12 cellular contexts compared by ENCODE assay signal in the genomic region with DNA sequence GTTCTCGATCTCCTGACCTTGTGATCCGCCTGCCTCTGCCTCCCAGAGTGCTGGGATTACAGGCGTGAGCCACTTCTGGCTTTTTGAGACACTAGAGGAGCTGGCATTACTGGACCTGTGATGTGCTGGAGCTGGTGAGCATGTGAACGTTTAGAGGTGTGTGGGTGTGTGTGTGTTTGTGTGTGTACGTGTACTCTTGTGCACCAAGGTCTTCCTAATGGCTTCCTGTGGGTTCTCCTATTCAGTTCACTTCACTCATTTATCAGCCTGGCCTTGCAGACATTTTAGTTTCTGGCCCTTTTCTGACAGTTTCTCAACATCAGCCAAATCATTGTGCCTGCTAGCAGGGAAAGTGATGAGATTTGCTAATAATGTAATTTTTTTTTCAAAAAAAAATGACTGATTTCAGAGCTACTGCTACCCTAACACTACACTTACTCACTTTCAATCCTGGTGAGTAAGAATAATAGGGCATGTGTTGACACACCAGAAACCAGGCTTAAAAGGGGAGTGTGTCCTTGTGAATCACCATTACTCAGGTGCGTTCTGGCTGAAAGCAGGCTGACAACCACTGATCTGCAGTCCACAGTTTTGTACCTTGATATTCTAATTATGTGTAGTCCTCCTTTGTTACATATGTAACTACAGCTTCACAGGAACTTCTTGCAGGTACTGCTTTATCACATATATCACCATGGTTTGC. TPM values are rescaled to one million over a fixed set of nuclear protein-coding genes. Genes with fewer than 3 reads are reported as not detected.
DNase-seq lines count a peak whose midpoint lies in the region; ATAC-seq and TF ChIP-seq lines count a peak whose summit lies in the region.
"Had no signal": no experiment of that assay in that cellular context is flagged by ENCODE, and none has a peak within 500 bp of the region (broad histone marks: within the 10 kb centered on the region; RNA-seq: fewer than 3 reads in every experiment).

No MANE protein-coding gene starts in this region.

- peak; percentile 68 for ATAC-seq in HG03432 (IDR thresholded peaks at IDR 0.05; ENCODE audit: unreplicated experiment)
- ATAC-seq in stimulated activated naive B cell treated with anti-CD40 and anti-IgM and Interleukin-4, amounts not matched to agents 10 μg/mL and 1 μg/mL and 100 μg/mL, for 72 hours (replicated peaks): peak; percentile 62 to 73

- no peak overlapping the region for H2BK15ac ChIP-seq in neuronal stem cell (ENCODE audit: low read length)

- H3K27me3 Mint-ChIP-seq in stimulated activated naive B cell treated with anti-CD40 and anti-IgM and Interleukin-4, amounts not matched to agents 10 μg/mL and 1 μg/mL and 100 μg/mL, for 72 hours: no peaks in the 10 kb centered on the region

- H3K4me3 ChIP-seq in astrocyte of the spinal cord (ENCODE audit: low read depth, low read length) (no peak overlapping the region), neuronal stem cell (ENCODE audit: low read length in 2 of 2) (no peak overlapping the region), ascending aorta (no peak overlapping the region)
- H3K4me3 ChIP-seq: BLaER1, thyroid gland had no signal

- no peak overlapping the region for H3K14ac ChIP-seq in neuronal stem cell (ENCODE audit: low read length)

- no peak overlapping the region for H3K27ac Mint-ChIP-seq in stimulated activated naive B cell treated with anti-CD40 and anti-IgM and Interleukin-4, amounts not matched to agents 10 μg/mL and 1 μg/mL and 100 μg/mL, for 72 hours

- no peaks in the 10 kb centered on the region for H3K79me1 ChIP-seq in neuronal stem cell (ENCODE audit: low read depth, low read length)

- H3K9ac ChIP-seq in neuronal stem cell (ENCODE audit: low read depth, low read length, poor library complexity): no peak overlapping the region
- H3K9ac ChIP-seq: BLaER1, KMS-11, parathyroid adenoma had no signal

- no peak overlapping the region for H4K91ac ChIP-seq in neuronal stem cell (ENCODE audit: low read depth, low read length, poor library complexity)

- H2AK5ac ChIP-seq in neuronal stem cell (ENCODE audit: low read depth, low read length): no peak overlapping the region

- H3K27me3 ChIP-seq in neuronal stem cell (ENCODE audit: control insufficient read depth in 3 of 3, insufficient read depth in 3 of 3, low read depth in 1 of 3, low read length in 3 of 3) (no peaks in the 10 kb centered on the region), ascending aorta (no peaks in the 10 kb centered on the region)
- H3K27me3 ChIP-seq: BLaER1, thyroid gland had no signal

- peaks cover 4 to 6% of the 10 kb centered on the region in 2 donors for H3K9me3 Mint-ChIP-seq in stimulated activated naive B cell treated with anti-CD40 and anti-IgM and Interleukin-4, amounts not matched to agents 10 μg/mL and 1 μg/mL and 100 μg/mL, for 72 hours

- H3K4me2 ChIP-seq in neuronal stem cell (ENCODE audit: insufficient read depth, low read length, poor library complexity, severe bottlenecking): no peak overlapping the region
- H3K4me2 ChIP-seq: BLaER1, KMS-11 had no signal

- intact Hi-C loops in ascending aorta (cut with DNase I): no loop called here

- no peak overlapping the region for H2BK5ac ChIP-seq in neuronal stem cell (ENCODE audit: low read length)

- TF ChIP-seq CTCF in astrocyte of the spinal cord (IDR thresholded peaks at IDR 0.05; ENCODE audit: low read depth, low read length) (no peak), ascending aorta (IDR thresholded peaks at IDR 0.05) (no peak)

- H3K4me1 ChIP-seq in neuronal stem cell (ENCODE audit: control insufficient read depth in 2 of 2, insufficient read depth in 1 of 2, low read depth in 1 of 2, low read length in 2 of 2) (no peaks in the 10 kb centered on the region), ascending aorta (no peaks in the 10 kb centered on the region)
- H3K4me1 ChIP-seq: BLaER1, thyroid gland had no signal

- peaks cover 9 to 20% of the 10 kb centered on the region in 2 donors for H3K4me1 Mint-ChIP-seq in stimulated activated naive B cell treated with anti-CD40 and anti-IgM and Interleukin-4, amounts not matched to agents 10 μg/mL and 1 μg/mL and 100 μg/mL, for 72 hours

- H2BK120ac ChIP-seq in neuronal stem cell (ENCODE audit: low read depth, low read length): no peak overlapping the region

- no peak overlapping the region for H4K8ac ChIP-seq in neuronal stem cell (ENCODE audit: low read depth, low read length)

- H3K9me3 ChIP-seq in neuronal stem cell (replicated peaks in 1 of 2; ENCODE audit: control insufficient read depth in 2 of 2, insufficient read depth in 1 of 2, low read depth in 1 of 2, low read length in 2 of 2) (peaks cover 3 to 4% of the 10 kb centered on the region in 2 donors), ascending aorta (no peaks in the 10 kb centered on the region)
- H3K9me3 ChIP-seq: thyroid gland had no signal

- in situ Hi-C loops in astrocyte of the spinal cord (cut with HindIII; ENCODE audit: low sequenced_read_pairs): no loop called here

- H3K27ac ChIP-seq in neuronal stem cell (replicated peaks; ENCODE audit: low read length) (no peak overlapping the region), ascending aorta (no peak overlapping the region)
- H3K27ac ChIP-seq: BLaER1, KMS-11, parathyroid adenoma, thyroid gland had no signal

- peak; percentile 23 for DNase-seq in activated naive CD4-positive, alpha-beta T cell treated with Interleukin-2 at 50 U/mL for 16 hours
- DNase-seq in activated naive CD4-positive, alpha-beta T cell (lab: John Stamatoyannopoulos, UW): no peak
- DNase-seq in astrocyte of the spinal cord (ENCODE audit: low read depth, low spot score) (peak; percentile 16), T1000 (lab: John Stamatoyannopoulos, UW) (no peak), neuronal stem cell (ENCODE audit: low spot score) (no peak), ascending aorta (ENCODE audit: low spot score in 2 of 2) (no peak)
- no peak for DNase-seq in stimulated activated naive B cell treated with anti-CD40 and anti-IgM and Interleukin-4, amounts not matched to agents 10 μg/mL and 1 μg/mL and 100 μg/mL, for 72 hours
- DNase-seq: thyroid gland had no signal

- WGBS in neuronal stem cell (ENCODE audit: extremely low coverage in 2 of 2, insufficient read length in 2 of 2, insufficient replicate concordance in 1 of 2), 2 donors: no CpG with 5 or more reads among the region's 6 CpGs

- peaks cover 0 to 2% of the 10 kb centered on the region in 2 donors for H3K36me3 ChIP-seq in neuronal stem cell (replicated peaks in 1 of 2; ENCODE audit: control insufficient read depth in 2 of 2, insufficient read depth in 2 of 2, low read length in 2 of 2)
- H3K36me3 ChIP-seq in ascending aorta: no peaks in the 10 kb centered on the region
- H3K36me3 ChIP-seq: BLaER1, thyroid gland had no signal

- no peak overlapping the region for H2BK12ac ChIP-seq in neuronal stem cell (ENCODE audit: low read length)

- H3K18ac ChIP-seq in neuronal stem cell (ENCODE audit: low read length): no peak overlapping the region

- H2AFZ ChIP-seq in neuronal stem cell (ENCODE audit: low read length): no peak overlapping the region
- H2AFZ ChIP-seq: parathyroid adenoma had no signal

- H3K23ac ChIP-seq in neuronal stem cell (ENCODE audit: low read depth, low read length, poor library complexity): no peak overlapping the region

- no peak overlapping the region for H3K4me3 Mint-ChIP-seq in stimulated activated naive B cell treated with anti-CD40 and anti-IgM and Interleukin-4, amounts not matched to agents 10 μg/mL and 1 μg/mL and 100 μg/mL, for 72 hours

- no peak overlapping the region for H3K4ac ChIP-seq in neuronal stem cell (ENCODE audit: low read length)

- H3K36me3 Mint-ChIP-seq in stimulated activated naive B cell treated with anti-CD40 and anti-IgM and Interleukin-4, amounts not matched to agents 10 μg/mL and 1 μg/mL and 100 μg/mL, for 72 hours: peaks cover 12 to 21% of the 10 kb centered on the region in 2 donors

RNA-seq across cellular contexts. Expression of a gene that starts 41.0 kb away (rescaled TPM):
- polyA plus RNA-seq in neuronal stem cell (2013, experiment 1 of 2): 92.5 TPM
- polyA plus RNA-seq in neuronal stem cell (2013, experiment 2 of 2): 89.5 TPM
- 45.4 TPM for total RNA-seq in ascending aorta

Comparison
In these comparisons a context has a peak if more than half of its experiments do, and no peak if none do; other contexts are left out.
1. DNase-seq: peak in activated naive CD4-positive, alpha-beta T cell treated with Interleukin-2 at 50 U/mL for 16 hours (single experiment) and astrocyte of the spinal cord (single experiment); none in activated naive CD4-positive, alpha-beta T cell (0 of 4), stimulated activated naive B cell treated with anti-CD40 and anti-IgM and Interleukin-4, amounts not matched to agents 10 μg/mL and 1 μg/mL and 100 μg/mL, for 72 hours (single experiment), T1000 (single experiment), neuronal stem cell (single experiment) and ascending aorta (0 of 2).